Comparison of ENCODE assay signal across 16 cellular contexts in genomic region chr6:167669870-167670802, GRCh38.
DNase-seq lines count a peak whose midpoint lies in the region; ATAC-seq and TF ChIP-seq lines count a peak whose summit lies in the region.
"Had no signal": no experiment of that assay in that cellular context is flagged by ENCODE, and none has a peak within 500 bp of the region (broad histone marks: within the 10 kb centered on the region; RNA-seq: fewer than 3 reads in every experiment).

No MANE protein-coding gene starts in this region.

- H3K9me2 ChIP-seq in hepatocyte (replicated peaks; ENCODE audit: insufficient read depth) = no peaks in the 10 kb centered on the region

- 68% methylated on average over 26 of the region's 26 CpGs for WGBS in hepatocyte (ENCODE audit: low lambda C conversion rate, missing lambda C conversion rate)

- TF ChIP-seq CTCF in cardiac muscle cell (IDR thresholded peaks at IDR 0.05; ENCODE audit: low read depth, low read length) (no peak), right atrium auricular region (IDR thresholded peaks at IDR 0.05) (no peak), hepatocyte (IDR thresholded peaks at IDR 0.05; ENCODE audit: poor library complexity) (no peak), nephron progenitor cell (IDR thresholded peaks at IDR 0.05) (no peak), brain microvascular endothelial cell (IDR thresholded peaks at IDR 0.05; ENCODE audit: low read depth, low read length, missing control alignments) (no peak)

- DNase-seq in cardiac muscle cell (ENCODE audit: low read depth in 1 of 2, low spot score in 1 of 2) (peak in 1 of 2 donors; percentile 90), right atrium auricular region (ENCODE audit: low spot score) (no peak), hepatocyte (ENCODE audit: low spot score) (no peak), nephron progenitor cell (no peak), brain microvascular endothelial cell (no peak), NCI-H2081 (lab: John Stamatoyannopoulos, UW) (no peak), NCI-H2227 treated with DMSO at 0.1 percent for 48 hours (lab: John Stamatoyannopoulos, UW) (no peak)
- no peak for DNase-seq in activated naive CD4-positive, alpha-beta T cell treated with anti-CD3 and anti-CD28 coated beads, Interleukin-2, amount 50 U/mL, for 72 hours (ENCODE audit: low spot score in 2 of 2)
- DNase-seq: COR-L47, Karpas-422, MM.1S, NCI-H1105, NCI-H187, NCI-H2171 treated with DMSO at 0.1 percent for 48 hours, NCI-H510A had no signal

- ATAC-seq in activated naive CD4-positive, alpha-beta T cell treated with anti-CD3 and anti-CD28 coated beads, Interleukin-2, amount 50 U/mL, for 72 hours = no peak

- no peak overlapping the region for H3K4me3 ChIP-seq in cardiac muscle cell
- H3K4me3 ChIP-seq in right atrium auricular region = no peak overlapping the region
- no peak overlapping the region for H3K4me3 ChIP-seq in hepatocyte
- H3K4me3 ChIP-seq in brain microvascular endothelial cell (ENCODE audit: low read depth, low read length) = no peak overlapping the region

- peaks cover 6% of the 10 kb centered on the region for H3K27me3 Mint-ChIP-seq in nephron progenitor cell (ENCODE audit: low read depth, poor library complexity)

- H3K27ac ChIP-seq in cardiac muscle cell (peak overlapping the region; percentile 92), right atrium auricular region (no peak overlapping the region), hepatocyte (peak overlapping the region; percentile 51), brain microvascular endothelial cell (no peak overlapping the region)
- H3K27ac ChIP-seq: C4-2B had no signal

- H3K4me2 ChIP-seq in hepatocyte = no peak overlapping the region

- in situ Hi-C loops in brain microvascular endothelial cell (cut with HindIII; ENCODE audit: low pct_ligation_motif_present, low sequenced_read_pairs) = no loop called here

- H3K36me3 ChIP-seq in cardiac muscle cell (no peaks in the 10 kb centered on the region), right atrium auricular region (no peaks in the 10 kb centered on the region), hepatocyte (replicated peaks; ENCODE audit: insufficient read depth, low read depth) (no peaks in the 10 kb centered on the region), brain microvascular endothelial cell (replicated peaks) (no peaks in the 10 kb centered on the region)

- H3K4me3 Mint-ChIP-seq in nephron progenitor cell = no peak overlapping the region

- no peaks in the 10 kb centered on the region for H4K20me1 ChIP-seq in hepatocyte (ENCODE audit: insufficient read depth, poor library complexity, severe bottlenecking)

- H3K79me2 ChIP-seq in hepatocyte = no peaks in the 10 kb centered on the region

- H3K27me3 ChIP-seq in cardiac muscle cell (no peaks in the 10 kb centered on the region), right atrium auricular region (no peaks in the 10 kb centered on the region), hepatocyte (no peaks in the 10 kb centered on the region), brain microvascular endothelial cell (replicated peaks) (no peaks in the 10 kb centered on the region)

- H3K4me1 ChIP-seq in cardiac muscle cell (ENCODE audit: low read depth) (peaks cover 40% of the 10 kb centered on the region), right atrium auricular region (peaks cover 0 to 14% of the 10 kb centered on the region in 2 donors), hepatocyte (ENCODE audit: insufficient read depth) (peaks cover 15% of the 10 kb centered on the region)

- H3K9me3 Mint-ChIP-seq in nephron progenitor cell = peaks cover 12% of the 10 kb centered on the region
- H3K9me3 Mint-ChIP-seq in activated naive CD4-positive, alpha-beta T cell treated with anti-CD3 and anti-CD28 coated beads, Interleukin-2, amount 50 U/mL, for 72 hours = peaks cover 16 to 17% of the 10 kb centered on the region in 2 donors

- H3K9me3 ChIP-seq in cardiac muscle cell (ENCODE audit: low read depth) (no peaks in the 10 kb centered on the region), right atrium auricular region (no peaks in the 10 kb centered on the region), hepatocyte (ENCODE audit: low read depth) (no peaks in the 10 kb centered on the region)

- no peaks in the 10 kb centered on the region for H3K36me3 Mint-ChIP-seq in nephron progenitor cell (ENCODE audit: low read depth)
- peaks cover 10 to 16% of the 10 kb centered on the region in 2 donors for H3K36me3 Mint-ChIP-seq in activated naive CD4-positive, alpha-beta T cell treated with anti-CD3 and anti-CD28 coated beads, Interleukin-2, amount 50 U/mL, for 72 hours

- H3K27ac Mint-ChIP-seq in nephron progenitor cell = peak overlapping the region; percentile 46
- no peak overlapping the region for H3K27ac Mint-ChIP-seq in activated naive CD4-positive, alpha-beta T cell treated with anti-CD3 and anti-CD28 coated beads, Interleukin-2, amount 50 U/mL, for 72 hours

- H3K4me1 Mint-ChIP-seq in nephron progenitor cell = peaks cover 66% of the 10 kb centered on the region

- no peak overlapping the region for H2AFZ ChIP-seq in hepatocyte

Comparison
In these comparisons a context has a peak if more than half of its experiments do, and no peak if none do; other contexts are left out.
1. H3K27ac ChIP-seq: peak in cardiac muscle cell (single experiment) and hepatocyte (single experiment); none in right atrium auricular region (0 of 2) and brain microvascular endothelial cell (single experiment).